ENCODE assay signal across 18 cellular contexts in genomic region chr1:245575710-245576109, GRCh38.
DNase-seq lines count a peak whose midpoint lies in the region; ATAC-seq and TF ChIP-seq lines count a peak whose summit lies in the region.
"Had no signal": no experiment of that assay in that cellular context is flagged by ENCODE, and none has a peak within 500 bp of the region (broad histone marks: within the 10 kb centered on the region; RNA-seq: fewer than 3 reads in every experiment).

No MANE protein-coding gene starts in this region.

- H3K27me3 ChIP-seq in adipocyte (replicated peaks; ENCODE audit: control insufficient read depth, insufficient read depth, low read length) (peaks cover 19% of the 10 kb centered on the region), PC-3 (ENCODE audit: low read length) (peaks cover 84% of the 10 kb centered on the region)
- H3K27me3 ChIP-seq: SJCRH30 had no signal

- ATAC-seq in PC-3 (no peak), GM18861 (IDR thresholded peaks at IDR 0.05; ENCODE audit: unreplicated experiment) (no peak)

- no peaks in the 10 kb centered on the region for H3K36me3 ChIP-seq in adipocyte (ENCODE audit: control insufficient read depth, insufficient read depth, low read length, severe bottlenecking)
- H3K36me3 ChIP-seq in PC-3 (ENCODE audit: low read depth, low read length): no peaks in the 10 kb centered on the region
- H3K36me3 ChIP-seq: SJCRH30 had no signal

- POLR2A ChIA-PET in PC-3 (lab: Charles Lee; ENCODE audit: unreplicated experiment): no interaction called here

- CTCF ChIA-PET in PC-3 (lab: Charles Lee): no interaction called here

- H3K9me2 ChIP-seq in PC-3 (replicated peaks; ENCODE audit: low read length): no peaks in the 10 kb centered on the region

- TF ChIP-seq CTCF in fibroblast of pulmonary artery (IDR thresholded peaks at IDR 0.05; ENCODE audit: low read length, missing control alignments) (no peak), PC-3 (conservative IDR thresholded peaks at IDR 0.05; ENCODE audit: low read depth, low read length) (no peak)

- H3K9me3 ChIP-seq in adipocyte (ENCODE audit: control insufficient read depth, low read length) (no peaks in the 10 kb centered on the region), PC-3 (ENCODE audit: low read length) (no peaks in the 10 kb centered on the region)
- H3K9me3 ChIP-seq: SJCRH30 had no signal

- H3K27ac ChIP-seq in PC-3 (ENCODE audit: low read length): no peak overlapping the region
- H3K27ac ChIP-seq: PC-9, RWPE1, SJCRH30 had no signal

- H2AFZ ChIP-seq in PC-3 (ENCODE audit: low read length): no peak overlapping the region
- H2AFZ ChIP-seq: PC-9 had no signal

- H3F3A ChIP-seq in PC-3 (ENCODE audit: low read length, unreplicated experiment): no peaks in the 10 kb centered on the region

- H4K20me1 ChIP-seq in PC-3 (ENCODE audit: low read length): no peaks in the 10 kb centered on the region

- intact Hi-C loops in posterior vena cava (cut with DNase I) (no loop called here), PC-3 (cut with micrococcal nuclease) (no loop called here)

- H3K4me1 ChIP-seq in adipocyte (ENCODE audit: control insufficient read depth, insufficient read depth, low read length) (peaks cover 15% of the 10 kb centered on the region), PC-3 (ENCODE audit: insufficient read depth, low read length) (no peaks in the 10 kb centered on the region)

- no TSS peak for BruUV-seq in PC-3 (replicated peaks; lab: Mats Ljungman, UMichigan)

- H3K4me2 ChIP-seq in PC-3 (ENCODE audit: low read length): no peak overlapping the region
- H3K4me2 ChIP-seq: PC-9 had no signal

- H3K79me2 ChIP-seq in PC-3 (ENCODE audit: low read length): no peaks in the 10 kb centered on the region

- no peak overlapping the region for H3K4me3 ChIP-seq in adipocyte (ENCODE audit: low read length)
- no peak overlapping the region for H3K4me3 ChIP-seq in fibroblast of pulmonary artery (replicated peaks; ENCODE audit: low read depth, low read length)
- no peak overlapping the region for H3K4me3 ChIP-seq in PC-3 (ENCODE audit: low read length)
- H3K4me3 ChIP-seq: PC-9, SJCRH30 had no signal

- peak; percentile 55 for DNase-seq in GM03348 (ENCODE audit: low spot score)
- peak; percentile 35 for DNase-seq in adipocyte (ENCODE audit: low read depth)
- peak; percentile 48 for DNase-seq in fibroblast of pulmonary artery (ENCODE audit: low read depth)
- peak; percentile 3 for DNase-seq in posterior vena cava (ENCODE audit: low spot score)
- DNase-seq in stimulated activated CD4-positive, alpha-beta T cell treated with anti-CD3 and anti-CD28 coated beads, Interleukin-15, amount 100 ng/mL, for 24 hours: no peak
- no peak for DNase-seq in PC-3
- DNase-seq in cerebellar nuclear complex (lab: John Stamatoyannopoulos, UW): no peak
- DNase-seq: DMS79 treated with DMSO at 0.1 percent for 48 hours, HCEC 1CT, NCI-H1417, NCI-H187, NCI-H2107, NCI-H2227 treated with DMSO at 0.1 percent for 48 hours, NCI-H524 treated with DMSO at 0.1 percent for 48 hours, PC-9, SJCRH30 had no signal

- H3K9ac ChIP-seq in adipocyte (ENCODE audit: low read length) (no peak overlapping the region), PC-3 (ENCODE audit: low read length) (no peak overlapping the region)

Comparison
In these comparisons a context has a peak if more than half of its experiments do, and no peak if none do; other contexts are left out.
1. DNase-seq: peak in GM03348 (single experiment), adipocyte (single experiment), fibroblast of pulmonary artery (single experiment) and posterior vena cava (single experiment); none in stimulated activated CD4-positive, alpha-beta T cell treated with anti-CD3 and anti-CD28 coated beads, Interleukin-15, amount 100 ng/mL, for 24 hours (single experiment), PC-3 (single experiment) and cerebellar nuclear complex (0 of 2).